11 cellular contexts compared by ENCODE assay signal in genomic region chr4:141027421-141027820, GRCh38.
DNase-seq lines count a peak whose midpoint lies in the region; ATAC-seq and TF ChIP-seq lines count a peak whose summit lies in the region.
"Had no signal": no experiment of that assay in that cellular context is flagged by ENCODE, and none has a peak within 500 bp of the region (broad histone marks: within the 10 kb centered on the region; RNA-seq: fewer than 3 reads in every experiment).

No MANE protein-coding gene starts in this region.

- H3K27me3 ChIP-seq in gastrocnemius medialis (no peaks in the 10 kb centered on the region), spleen (replicated peaks in 1 of 7) (no peaks in the 10 kb centered on the region)

- TF ChIP-seq CTCF in foreskin fibroblast (IDR thresholded peaks at IDR 0.05; ENCODE audit: low read depth, low read length) (no peak), gastrocnemius medialis (IDR thresholded peaks at IDR 0.05 in 4 of 5, conservative IDR thresholded peaks at IDR 0.05 in 1 of 5) (no peak), spleen (IDR thresholded peaks at IDR 0.05 in 8 of 11, conservative IDR thresholded peaks at IDR 0.05 in 3 of 11) (no peak)

- H3K4me1 ChIP-seq in gastrocnemius medialis: peaks cover 25% of the 10 kb centered on the region in 2 donors
- peaks cover 0 to 6% (median 2%) of the 10 kb centered on the region in 6 donors for H3K4me1 ChIP-seq in spleen

- H3K4me3 ChIP-seq in foreskin fibroblast (ENCODE audit: low read depth in 1 of 2, low read length in 2 of 2): no peak overlapping the region
- no peak overlapping the region for H3K4me3 ChIP-seq in gastrocnemius medialis
- no peak overlapping the region for H3K4me3 ChIP-seq in spleen

- H3K9me3 ChIP-seq in gastrocnemius medialis (no peaks in the 10 kb centered on the region), spleen (no peaks in the 10 kb centered on the region)

- DNase-seq in NCI-H2171 treated with DMSO at 0.1 percent for 48 hours (lab: John Stamatoyannopoulos, UW) (peak; percentile 61), NCI-H2171 (lab: John Stamatoyannopoulos, UW) (no peak), NCI-H82 treated with DMSO at 0.1 percent for 48 hours (lab: John Stamatoyannopoulos, UW; ENCODE audit: unreplicated experiment) (peak; percentile 39), foreskin fibroblast (peak; percentile 53 to 76), gastrocnemius medialis (peak; percentile 44 to 50), retina (no peak), NCI-H2196 (lab: John Stamatoyannopoulos, UW; ENCODE audit: unreplicated experiment) (no peak), spleen (no peak)
- DNase-seq: activated T-cell treated with anti-CD3 and anti-CD28 coated beads, Interleukin-2, amount 50 U/mL, for 48 hours; nucleus accumbens; stimulated activated CD4-positive, alpha-beta T cell treated with anti-CD3 and anti-CD28 coated beads, Interleukin-4, amount 100 ng/mL, for 4 hours had no signal

- WGBS in spleen, 5 donors: 30 to 68% (median 46%) methylated on average over 1 of the region's 1 CpG

- intact Hi-C loops in gastrocnemius medialis (cut with DNase I; ENCODE audit: low total_unique reads): no loop called here
- intact Hi-C loops in spleen (cut with DNase I; ENCODE audit: low total_unique reads): no loop called here

- TF ChIP-seq POLR2A in gastrocnemius medialis (IDR thresholded peaks at IDR 0.05) (no peak), spleen (IDR thresholded peaks at IDR 0.05) (no peak)

- H3K27ac ChIP-seq in gastrocnemius medialis (peak overlapping the region in 2 of 4 donors; percentile 6 to 22), spleen (no peak overlapping the region)

- in situ Hi-C loops in gastrocnemius medialis (cut with MboI; ENCODE audit: low sequenced_read_pairs in 4 of 4): no loop called here

- H3K36me3 ChIP-seq in gastrocnemius medialis (no peaks in the 10 kb centered on the region), spleen (no peaks in the 10 kb centered on the region)

- ATAC-seq in gastrocnemius medialis: peak; percentile 100

Comparison
In these comparisons a context has a peak if more than half of its experiments do, and no peak if none do; other contexts are left out.
1. DNase-seq: peak in NCI-H2171 treated with DMSO at 0.1 percent for 48 hours (single experiment), NCI-H82 treated with DMSO at 0.1 percent for 48 hours (single experiment), foreskin fibroblast (2 of 2) and gastrocnemius medialis (2 of 2); none in NCI-H2171 (single experiment), retina (single experiment), NCI-H2196 (single experiment) and spleen (single experiment).